ENCODE assay signal across 13 cellular contexts in genomic region chr2:204012081-204012653, GRCh38.
DNase-seq lines count a peak whose midpoint lies in the region; ATAC-seq and TF ChIP-seq lines count a peak whose summit lies in the region.
"Had no signal": no experiment of that assay in that cellular context is flagged by ENCODE, and none has a peak within 500 bp of the region (broad histone marks: within the 10 kb centered on the region; RNA-seq: fewer than 3 reads in every experiment).

No MANE protein-coding gene starts in this region.

- H2AFZ ChIP-seq in PC-3 (ENCODE audit: low read length): no peak overlapping the region

- no peaks in the 10 kb centered on the region for H3K9me2 ChIP-seq in PC-3 (replicated peaks; ENCODE audit: low read length)

- no peaks in the 10 kb centered on the region for H3K79me2 ChIP-seq in PC-3 (ENCODE audit: low read length)

- intact Hi-C loops in PC-3 (cut with micrococcal nuclease): no loop called here

- 0 out of 2 replicates have a peak overlapping the region, but pooled peaks have one; percentile 20 for H3K27ac ChIP-seq in PC-3 (ENCODE audit: low read length)

- peak; percentile 37; the same call in 1 of the 2 replicates for ATAC-seq in PC-3
- no peak for ATAC-seq in HG02610 (IDR thresholded peaks at IDR 0.05; ENCODE audit: unreplicated experiment)
- no peak for ATAC-seq in HG03521 (IDR thresholded peaks at IDR 0.05; ENCODE audit: unreplicated experiment)

- H3K4me3 ChIP-seq in PC-3 (ENCODE audit: low read length) (no peak overlapping the region), fibroblast of mammary gland (ENCODE audit: control insufficient read depth, low read depth, low read length) (no peak overlapping the region)

- no peaks in the 10 kb centered on the region for H3K36me3 ChIP-seq in PC-3 (ENCODE audit: low read depth, low read length)

- H3K9me3 ChIP-seq in PC-3 (ENCODE audit: low read length): no peaks in the 10 kb centered on the region

- no peak for TF ChIP-seq CTCF in PC-3 (conservative IDR thresholded peaks at IDR 0.05; ENCODE audit: low read depth, low read length)
- TF ChIP-seq CTCF in fibroblast of mammary gland (conservative IDR thresholded peaks at IDR 0.05; ENCODE audit: control insufficient read depth, insufficient read depth, low read depth, low read length): no peak

- H4K20me1 ChIP-seq in PC-3 (ENCODE audit: low read length): no peaks in the 10 kb centered on the region

- POLR2A ChIA-PET in PC-3 (lab: Charles Lee; ENCODE audit: unreplicated experiment): no interaction called here

- no TSS peak for BruUV-seq in PC-3 (replicated peaks; lab: Mats Ljungman, UMichigan)

- H3K9ac ChIP-seq in PC-3 (ENCODE audit: low read length): no peak overlapping the region

- H3F3A ChIP-seq in PC-3 (ENCODE audit: low read length, unreplicated experiment): no peaks in the 10 kb centered on the region

- peaks cover 17% of the 10 kb centered on the region for H3K4me1 ChIP-seq in PC-3 (ENCODE audit: insufficient read depth, low read length)

- peak overlapping the region; percentile 27 for H3K4me2 ChIP-seq in PC-3 (ENCODE audit: low read length)

- peak; percentile 17 for DNase-seq in ELR (ENCODE audit: low read depth)
- peak; percentile 89 for DNase-seq in PC-3
- peak; percentile 1 for DNase-seq in fibroblast of mammary gland (ENCODE audit: low read depth)
- DNase-seq in renal cortical epithelial cell (ENCODE audit: low read depth): peak; percentile 22
- no peak for DNase-seq in NCI-H1930 (lab: John Stamatoyannopoulos, UW)
- DNase-seq in NCI-H82 (lab: John Stamatoyannopoulos, UW): no peak
- DNase-seq: activated T-cell treated with anti-CD3 and anti-CD28 coated beads, Interleukin-2, amount 50 U/mL, for 24 hours; cerebellar nuclear complex; DND-41; mesenchymal stem cell; NK-92 treated with Interleukin-12 subunit alpha and Interleukin-12 subunit beta, amount 100 ng/mL, for 24 hours had no signal

- peaks cover 6% of the 10 kb centered on the region; the same call in 1 of the 2 replicates for H3K27me3 ChIP-seq in PC-3 (ENCODE audit: low read length)

- CTCF ChIA-PET in PC-3 (lab: Charles Lee): no interaction called here

Comparison
In these comparisons a context has a peak if more than half of its experiments do, and no peak if none do; other contexts are left out.
1. DNase-seq: peak in ELR (single experiment), PC-3 (single experiment), fibroblast of mammary gland (single experiment) and renal cortical epithelial cell (single experiment); none in NCI-H1930 (0 of 2) and NCI-H82 (single experiment).